Comparison of ENCODE assay signal across 9 cellular contexts in the genomic region with DNA sequence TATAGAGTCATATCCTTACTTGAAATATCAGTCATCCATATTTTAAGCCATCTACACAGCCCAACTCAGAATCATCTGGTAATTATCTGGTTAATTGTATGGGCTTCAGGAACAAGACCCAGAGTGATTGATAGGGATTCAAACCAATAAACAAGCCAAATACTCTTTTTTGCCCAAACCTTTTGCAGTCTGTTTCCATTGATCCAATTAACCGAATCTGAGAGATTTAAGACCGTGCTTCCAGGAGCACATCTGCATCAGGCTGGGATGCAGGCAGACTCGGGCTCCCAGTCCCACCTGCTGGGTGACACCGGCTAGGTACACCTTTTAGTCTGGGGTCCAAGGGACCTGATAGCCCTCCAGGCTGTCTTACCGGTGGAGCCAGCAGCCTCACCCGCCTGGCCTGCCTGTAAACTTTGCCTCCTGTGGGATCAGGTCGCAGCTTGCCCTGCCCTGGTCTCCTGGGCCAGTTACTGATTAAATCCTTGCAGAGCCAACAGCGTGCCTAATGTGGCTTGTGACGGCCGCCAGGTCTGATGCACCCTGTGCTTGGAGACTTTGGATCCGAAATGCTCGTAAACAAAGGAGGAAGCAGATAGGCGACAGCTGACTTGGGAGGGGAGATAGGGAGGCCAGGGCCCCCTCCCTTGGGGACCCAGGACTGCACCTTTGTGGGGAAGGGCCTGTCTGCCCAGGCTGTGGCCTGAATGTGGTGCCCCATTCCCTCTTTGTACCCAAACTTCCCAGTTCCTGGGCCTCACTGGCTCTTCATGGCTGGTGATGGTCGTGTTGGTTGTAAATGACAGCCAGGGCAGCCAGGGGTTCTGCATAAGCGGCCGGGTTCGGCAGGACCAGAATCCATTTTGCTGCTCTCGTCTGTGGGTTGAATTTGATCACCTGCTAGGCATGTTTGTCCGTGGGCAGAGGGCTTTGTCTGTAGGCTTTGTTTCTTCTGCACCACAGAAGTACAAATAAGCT. TPM values are rescaled to one million over a fixed set of nuclear protein-coding genes. Genes with fewer than 3 reads are reported as not detected.
A peak's percentile ranks its signal among the peaks of the same experiment; 100 is the strongest.
DNase-seq lines count a peak whose midpoint lies in the region; ATAC-seq and TF ChIP-seq lines count a peak whose summit lies in the region.
"Had no signal": no experiment of that assay in that cellular context is flagged by ENCODE, and none has a peak within 500 bp of the region (broad histone marks: within the 10 kb centered on the region; RNA-seq: fewer than 3 reads in every experiment).

No MANE protein-coding gene starts in this region.

- peaks cover 0 to 60% (median 31%) of the 10 kb centered on the region in 4 donors for H3K4me1 ChIP-seq in tibial nerve

- no peak for ATAC-seq in activated T-helper 17 cell treated with anti-CD3 and anti-CD28 coated beads, Interleukin-2, amount 50 U/mL, for 72 hours (replicated peaks)
- no peak for ATAC-seq in HG03139 (IDR thresholded peaks at IDR 0.05; ENCODE audit: unreplicated experiment)

- no peak for TF ChIP-seq POLR2A in tibial nerve (IDR thresholded peaks at IDR 0.05)

- no peaks in the 10 kb centered on the region for H3K9me3 ChIP-seq in tibial nerve

- H3K36me3 Mint-ChIP-seq in activated T-cell treated with anti-CD3 and anti-CD28 coated beads, Interleukin-2, amount 50 U/mL, for 24 hours (ENCODE audit: low read depth) = peaks cover 20% of the 10 kb centered on the region
- H3K36me3 Mint-ChIP-seq in activated T-helper 17 cell treated with anti-CD3 and anti-CD28 coated beads, Interleukin-2, amount 50 U/mL, for 72 hours (ENCODE audit: low read depth) = peaks cover 34% of the 10 kb centered on the region

- H3K36me3 ChIP-seq in tibial nerve = no peaks in the 10 kb centered on the region
- H3K36me3 ChIP-seq: brain microvascular endothelial cell had no signal

- H3K4me1 Mint-ChIP-seq in activated T-cell treated with anti-CD3 and anti-CD28 coated beads, Interleukin-2, amount 50 U/mL, for 24 hours (ENCODE audit: low read depth) = peaks cover 77% of the 10 kb centered on the region
- H3K4me1 Mint-ChIP-seq in activated T-helper 17 cell treated with anti-CD3 and anti-CD28 coated beads, Interleukin-2, amount 50 U/mL, for 72 hours = peaks cover 40% of the 10 kb centered on the region

- no peak for TF ChIP-seq EP300 in tibial nerve (IDR thresholded peaks at IDR 0.05)

- H3K27ac ChIP-seq in tibial nerve = peak overlapping the region in 3 of 4 donors; percentile 15 to 89 (median 89)
- H3K27ac ChIP-seq: brain microvascular endothelial cell had no signal

- peak overlapping the region; percentile 39 for H3K4me3 Mint-ChIP-seq in activated T-cell treated with anti-CD3 and anti-CD28 coated beads, Interleukin-2, amount 50 U/mL, for 24 hours
- H3K4me3 Mint-ChIP-seq in activated T-helper 17 cell treated with anti-CD3 and anti-CD28 coated beads, Interleukin-2, amount 50 U/mL, for 72 hours = peak overlapping the region; percentile 99

- DNase-seq in activated T-cell treated with anti-CD3 and anti-CD28 coated beads, Interleukin-2, amount 50 U/mL, for 24 hours = no peak
- no peak for DNase-seq in activated T-cell treated with anti-CD3 and anti-CD28 coated beads, Interleukin-2, amount 50 U/mL, for 48 hours
- DNase-seq in left kidney (ENCODE audit: low read depth, low spot score) = peak; percentile 76
- DNase-seq in tibial nerve (ENCODE audit: low spot score in 2 of 2) = no peak
- no peak for DNase-seq in iPS-NIHi11 (ENCODE audit: low spot score)
- DNase-seq in stimulated activated CD4-positive, alpha-beta T cell treated with anti-CD3 and anti-CD28 coated beads, Interleukin-4, amount 100 ng/mL, for 4 hours = no peak
- DNase-seq: brain microvascular endothelial cell had no signal

- H3K27me3 Mint-ChIP-seq in activated T-cell treated with anti-CD3 and anti-CD28 coated beads, Interleukin-2, amount 50 U/mL, for 24 hours = peaks cover 3% of the 10 kb centered on the region
- no peaks in the 10 kb centered on the region for H3K27me3 Mint-ChIP-seq in activated T-helper 17 cell treated with anti-CD3 and anti-CD28 coated beads, Interleukin-2, amount 50 U/mL, for 72 hours

- H3K27ac Mint-ChIP-seq in activated T-cell treated with anti-CD3 and anti-CD28 coated beads, Interleukin-2, amount 50 U/mL, for 24 hours = peak overlapping the region; percentile 57
- no peak overlapping the region for H3K27ac Mint-ChIP-seq in activated T-helper 17 cell treated with anti-CD3 and anti-CD28 coated beads, Interleukin-2, amount 50 U/mL, for 72 hours

- H3K4me3 ChIP-seq in tibial nerve = no peak overlapping the region

- WGBS in tibial nerve, 2 donors = 67 to 73% methylated on average over 19 of the region's 19 CpGs

- H3K27me3 ChIP-seq in tibial nerve = no peaks in the 10 kb centered on the region
- H3K27me3 ChIP-seq: brain microvascular endothelial cell had no signal

- H3K9me3 Mint-ChIP-seq in activated T-cell treated with anti-CD3 and anti-CD28 coated beads, Interleukin-2, amount 50 U/mL, for 24 hours = peaks cover 12% of the 10 kb centered on the region
- H3K9me3 Mint-ChIP-seq in activated T-helper 17 cell treated with anti-CD3 and anti-CD28 coated beads, Interleukin-2, amount 50 U/mL, for 72 hours = peaks cover 5% of the 10 kb centered on the region

- no peak for TF ChIP-seq CTCF in tibial nerve (IDR thresholded peaks at IDR 0.05)

RNA-seq across cellular contexts. Expression of a gene that starts 3.8 kb away (rescaled TPM):
- total RNA-seq in activated T-helper 17 cell treated with anti-CD3 and anti-CD28 coated beads, Interleukin-2, amount 50 U/mL, for 72 hours = 10 to 100 TPM; 28.5 to 57.5 TPM
- total RNA-seq in tibial nerve = 10 to 100 TPM; 28.2 to 48.8 (median 31.8) TPM
